ENCODE assay signal across 10 cellular contexts in genomic region chr3:177516130-177517011, GRCh38.
DNase-seq lines count a peak whose midpoint lies in the region; ATAC-seq and TF ChIP-seq lines count a peak whose summit lies in the region.
"Had no signal": no experiment of that assay in that cellular context is flagged by ENCODE, and none has a peak within 500 bp of the region (broad histone marks: within the 10 kb centered on the region; RNA-seq: fewer than 3 reads in every experiment).

No MANE protein-coding gene starts in this region.

- no peaks in the 10 kb centered on the region for H3K36me3 ChIP-seq in mucosa of descending colon (ENCODE audit: low read depth)
- H3K36me3 ChIP-seq: BE2C had no signal

- peaks cover 11% of the 10 kb centered on the region for H3K9me3 Mint-ChIP-seq in nephron progenitor cell

- H3K27ac Mint-ChIP-seq in nephron progenitor cell = no peak overlapping the region

- peak; percentile 81 for DNase-seq in AG04450 (ENCODE audit: low read depth, low spot score)
- DNase-seq in NCI-H69 (lab: John Stamatoyannopoulos, UW) = peak; percentile 58
- peak; percentile 90 for DNase-seq in fibroblast of gingiva (ENCODE audit: low read depth)
- DNase-seq in nephron progenitor cell = peak; percentile 44
- DNase-seq in mucosa of descending colon = no peak
- no peak for DNase-seq in mesenteric fat pad (ENCODE audit: low spot score)
- no peak for DNase-seq in NCI-H2081 treated with DMSO at 0.1 percent for 48 hours (lab: John Stamatoyannopoulos, UW)
- DNase-seq: BE2C, hippocampal formation had no signal

- peaks cover 5% of the 10 kb centered on the region for H3K36me3 Mint-ChIP-seq in nephron progenitor cell (ENCODE audit: low read depth)

- H3K4me3 Mint-ChIP-seq in nephron progenitor cell = no peak overlapping the region

- POLR2A ChIA-PET in AG04450 (lab: Yijun Ruan, JAX) = interaction anchor here (0.7 to 1.4 kb wide), 3 partner anchors 73 to 531 kb away, joined by 3 to 4 read pairs (median 4); no protein-coding TSS in a partner anchor

- peaks cover 3% of the 10 kb centered on the region; the same call in 1 of the 2 replicates for H3K9me3 ChIP-seq in AG04450 (ENCODE audit: control insufficient read depth, insufficient read depth, low read length)
- H3K9me3 ChIP-seq in mucosa of descending colon = no peaks in the 10 kb centered on the region
- H3K9me3 ChIP-seq: BE2C had no signal

- peaks cover 28% of the 10 kb centered on the region for H3K4me1 Mint-ChIP-seq in nephron progenitor cell

- peaks cover 3% of the 10 kb centered on the region for H3K27me3 Mint-ChIP-seq in nephron progenitor cell (ENCODE audit: low read depth, poor library complexity)

- no peak for ATAC-seq in mucosa of descending colon
- ATAC-seq in GM21737 (IDR thresholded peaks at IDR 0.05; ENCODE audit: unreplicated experiment) = no peak

- H3K27me3 ChIP-seq in AG04450 (ENCODE audit: control insufficient read depth, insufficient read depth, low read length) = no peaks in the 10 kb centered on the region
- H3K27me3 ChIP-seq: BE2C had no signal

- CTCF ChIA-PET in AG04450 (lab: Charles Lee) = interaction anchor here (0.6 kb wide), 1 partner anchor 869 kb away, joined by 3 read pairs; no protein-coding TSS in a partner anchor

- no peaks in the 10 kb centered on the region for H3K4me1 ChIP-seq in mucosa of descending colon (ENCODE audit: low read depth)

- H3K27ac ChIP-seq in AG04450 (ENCODE audit: low read depth, low read length) = peak overlapping the region; percentile 74

- intact Hi-C loops in mucosa of descending colon (cut with DNase I, micrococcal nuclease) = no loop called here

- TF ChIP-seq CTCF in AG04450 (IDR thresholded peaks at IDR 0.05; ENCODE audit: low read depth, low read length) (no peak), nephron progenitor cell (IDR thresholded peaks at IDR 0.05) (no peak), mucosa of descending colon (IDR thresholded peaks at IDR 0.05) (no peak)

- no peak overlapping the region for H3K4me3 ChIP-seq in AG04450 (ENCODE audit: low read depth, low read length)
- H3K4me3 ChIP-seq in mucosa of descending colon = no peak overlapping the region

Comparison
In these comparisons a context has a peak if more than half of its experiments do, and no peak if none do; other contexts are left out.
1. DNase-seq: peak in AG04450 (single experiment), NCI-H69 (single experiment), fibroblast of gingiva (single experiment) and nephron progenitor cell (single experiment); none in mucosa of descending colon (0 of 3), mesenteric fat pad (single experiment) and NCI-H2081 treated with DMSO at 0.1 percent for 48 hours (single experiment).